Comparison of ENCODE assay signal across 1 cellular context in the genomic region with DNA sequence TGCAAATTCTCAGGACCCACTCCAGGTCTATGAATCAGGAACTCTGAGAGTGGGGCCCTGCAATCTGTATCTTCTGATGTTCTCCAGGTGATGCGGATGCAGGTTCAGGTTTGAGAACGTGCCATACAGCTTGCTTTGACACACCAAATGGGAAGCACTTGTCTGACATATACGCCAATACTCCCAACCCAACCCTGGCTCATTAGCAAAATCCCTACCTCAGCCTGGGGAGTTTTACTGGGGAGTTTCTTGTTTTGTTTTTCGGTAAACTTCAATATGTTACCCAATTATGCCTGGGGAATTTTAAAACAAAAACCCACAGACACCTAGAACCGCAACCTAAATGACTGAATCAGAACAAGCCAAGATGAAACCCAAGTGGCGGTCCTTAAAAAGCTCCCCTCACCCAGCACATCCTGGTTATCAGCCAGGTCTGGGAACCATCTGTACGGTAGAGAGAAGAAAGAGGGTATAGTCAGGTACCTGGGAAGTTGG.
TF ChIP-seq lines count a peak whose summit lies in the region.

No MANE protein-coding gene starts in this region.

TF ChIP-seq in HepG2, 621 proteins besides CTCF, POLR2A, EP300 and RAD21 (continued from another document):
- TF ChIP-seq, protein P1, sequence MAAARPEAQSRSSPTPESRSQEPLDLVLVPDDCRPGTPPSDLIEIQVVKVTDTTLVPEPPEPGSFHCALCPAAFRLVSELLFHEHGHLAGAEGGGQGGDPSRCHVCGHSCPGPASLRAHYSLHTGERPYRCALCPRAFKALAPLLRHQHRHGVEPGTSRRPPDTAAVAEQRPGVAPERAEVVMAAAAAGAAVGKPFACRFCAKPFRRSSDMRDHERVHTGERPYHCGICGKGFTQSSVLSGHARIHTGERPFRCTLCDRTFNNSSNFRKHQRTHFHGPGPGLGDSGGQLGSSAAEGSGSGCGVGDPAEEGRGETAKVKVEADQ (CRISPR knock-in tag; IDR thresholded peaks at IDR 0.05; ENCODE audit: borderline replicate concordance) = no peak
- TF ChIP-seq DNMT3B (CRISPR knock-in tag; conservative IDR thresholded peaks at IDR 0.05) (no peak), NFRKB (IDR thresholded peaks at IDR 0.05) (no peak), YEATS4 (CRISPR knock-in tag; IDR thresholded peaks at IDR 0.05; ENCODE audit: borderline replicate concordance) (no peak), CENPX (CRISPR knock-in tag; IDR thresholded peaks at IDR 0.05) (no peak), ZNF615 (CRISPR knock-in tag; IDR thresholded peaks at IDR 0.05; ENCODE audit: borderline replicate concordance) (no peak)
